ENCODE assay signal across 9 cellular contexts in genomic region chr4:106809083-106809482, GRCh38.
DNase-seq lines count a peak whose midpoint lies in the region; ATAC-seq and TF ChIP-seq lines count a peak whose summit lies in the region.
"Had no signal": no experiment of that assay in that cellular context is flagged by ENCODE, and none has a peak within 500 bp of the region (broad histone marks: within the 10 kb centered on the region; RNA-seq: fewer than 3 reads in every experiment).

No MANE protein-coding gene starts in this region.

- TF ChIP-seq CTCF in GM23338 (conservative IDR thresholded peaks at IDR 0.05; ENCODE audit: low read depth in 2 of 2) = peak; percentile 55 to 78
- peak; percentile 23; the same call in 1 of the 2 replicates for TF ChIP-seq CTCF in Panc1 (IDR thresholded peaks at IDR 0.05)
- TF ChIP-seq CTCF in foreskin fibroblast (IDR thresholded peaks at IDR 0.05; ENCODE audit: low read depth, low read length) = peak; percentile 45
- TF ChIP-seq CTCF in lower leg skin (IDR thresholded peaks at IDR 0.05) = no peak

- H3K9me3 Mint-ChIP-seq in GM23338 = no peaks in the 10 kb centered on the region

- no peak overlapping the region for H3K4me2 ChIP-seq in GM23338

- intact Hi-C loops in Panc1 (cut with micrococcal nuclease; ENCODE audit: unreplicated experiment) = loop anchor here (5.0 kb wide), 1 partner anchor 442 kb away; the partner anchor contains the start of gene GIMD1
- intact Hi-C loops in lower leg skin (cut with DNase I; ENCODE audit: low total_unique reads) = no loop called here

- H4K20me1 ChIP-seq in GM23338 (replicated peaks; ENCODE audit: insufficient read depth) = no peaks in the 10 kb centered on the region

- DNase-seq in A172 (ENCODE audit: low spot score) (peak; percentile 55), GM23338 (ENCODE audit: low spot score) (peak; percentile 35), Panc1 (ENCODE audit: low read depth, low spot score) (no peak), foreskin fibroblast (peak; percentile 38 to 68), lower leg skin (ENCODE audit: low spot score in 2 of 2) (no peak)
- DNase-seq in activated CD4-positive, CD25-positive, alpha-beta regulatory T cell (lab: John Stamatoyannopoulos, UW) = no peak

- H3K36me3 ChIP-seq in GM23338 (ENCODE audit: insufficient read depth) = no peaks in the 10 kb centered on the region
- H3K36me3 ChIP-seq in Panc1 (ENCODE audit: control insufficient read depth, insufficient read depth, low read length) = no peaks in the 10 kb centered on the region
- H3K36me3 ChIP-seq: neutrophil had no signal

- H2AFZ ChIP-seq in GM23338 = no peak overlapping the region

- H3K4me1 ChIP-seq in GM23338 (ENCODE audit: insufficient read depth) = no peaks in the 10 kb centered on the region
- no peaks in the 10 kb centered on the region for H3K4me1 ChIP-seq in Panc1 (ENCODE audit: control insufficient read depth, insufficient read depth, low read length)

- H3K4me3 Mint-ChIP-seq in GM23338 = no peak overlapping the region

- peak; percentile 85 for ATAC-seq in GM23338
- no peak for ATAC-seq in Panc1
- no peak for ATAC-seq in esophagus mucosa
- no peak for ATAC-seq in HG02678 (IDR thresholded peaks at IDR 0.05; ENCODE audit: unreplicated experiment)

- in situ Hi-C loops in Panc1 (cut with HindIII; ENCODE audit: low pct_unique_long_range_greater_than_20kb, low sequenced_read_pairs) = no loop called here

- 48 to 62% methylated on average over 2 of the region's 2 CpGs for WGBS in lower leg skin, 2 donors

- H3K36me3 Mint-ChIP-seq in GM23338 (ENCODE audit: low read depth) = no peaks in the 10 kb centered on the region

- H3F3A ChIP-seq in GM23338 (replicated peaks; ENCODE audit: low read depth) = no peaks in the 10 kb centered on the region

- H3K9me3 ChIP-seq in Panc1 (ENCODE audit: control insufficient read depth, insufficient read depth, low read depth, low read length) = no peaks in the 10 kb centered on the region
- H3K9me3 ChIP-seq: neutrophil had no signal

- H3K9me2 ChIP-seq in GM23338 (ENCODE audit: insufficient read depth) = no peaks in the 10 kb centered on the region

- no TSS peak for BruUV-seq in Panc1 (replicated peaks; lab: Mats Ljungman, UMichigan)

- H3K4me1 Mint-ChIP-seq in GM23338 = no peaks in the 10 kb centered on the region

- no peak for TF ChIP-seq POLR2A in lower leg skin (IDR thresholded peaks at IDR 0.05)

- H3K27ac Mint-ChIP-seq in GM23338 = no peak overlapping the region

- H3K27me3 Mint-ChIP-seq in GM23338 (ENCODE audit: insufficient read depth, low read depth, poor library complexity) = peaks cover 2% of the 10 kb centered on the region

- POLR2A ChIA-PET in Panc1 (lab: Charles Lee) = no interaction called here

- H3K4me3 ChIP-seq in GM23338 (no peak overlapping the region), Panc1 (ENCODE audit: low read depth in 2 of 2, low read length in 2 of 2) (no peak overlapping the region), foreskin fibroblast (ENCODE audit: low read depth in 1 of 2, low read length in 2 of 2) (no peak overlapping the region), lower leg skin (ENCODE audit: low read depth, poor library complexity, severe bottlenecking) (no peak overlapping the region)

- CTCF ChIA-PET in Panc1 (lab: Charles Lee) = interaction anchor here (0.6 kb wide), 1 partner anchor 481 kb away, joined by 3 read pairs; no protein-coding TSS in a partner anchor

- H3K27ac ChIP-seq in GM23338 (ENCODE audit: low read depth) = no peak overlapping the region
- H3K27ac ChIP-seq in Panc1 (ENCODE audit: low read length) = no peak overlapping the region
- H3K27ac ChIP-seq: neutrophil had no signal

- H3K27me3 ChIP-seq in GM23338 (ENCODE audit: insufficient read depth) (no peaks in the 10 kb centered on the region), Panc1 (ENCODE audit: control insufficient read depth, insufficient read depth, low read length) (no peaks in the 10 kb centered on the region)
- H3K27me3 ChIP-seq: neutrophil had no signal

- H3K79me2 ChIP-seq in GM23338 (replicated peaks; ENCODE audit: insufficient read depth) = no peaks in the 10 kb centered on the region

TF ChIP-seq in GM23338, 12 proteins besides CTCF, POLR2A, EP300 and RAD21 (continues in another document):
- TF ChIP-seq, protein P1, sequence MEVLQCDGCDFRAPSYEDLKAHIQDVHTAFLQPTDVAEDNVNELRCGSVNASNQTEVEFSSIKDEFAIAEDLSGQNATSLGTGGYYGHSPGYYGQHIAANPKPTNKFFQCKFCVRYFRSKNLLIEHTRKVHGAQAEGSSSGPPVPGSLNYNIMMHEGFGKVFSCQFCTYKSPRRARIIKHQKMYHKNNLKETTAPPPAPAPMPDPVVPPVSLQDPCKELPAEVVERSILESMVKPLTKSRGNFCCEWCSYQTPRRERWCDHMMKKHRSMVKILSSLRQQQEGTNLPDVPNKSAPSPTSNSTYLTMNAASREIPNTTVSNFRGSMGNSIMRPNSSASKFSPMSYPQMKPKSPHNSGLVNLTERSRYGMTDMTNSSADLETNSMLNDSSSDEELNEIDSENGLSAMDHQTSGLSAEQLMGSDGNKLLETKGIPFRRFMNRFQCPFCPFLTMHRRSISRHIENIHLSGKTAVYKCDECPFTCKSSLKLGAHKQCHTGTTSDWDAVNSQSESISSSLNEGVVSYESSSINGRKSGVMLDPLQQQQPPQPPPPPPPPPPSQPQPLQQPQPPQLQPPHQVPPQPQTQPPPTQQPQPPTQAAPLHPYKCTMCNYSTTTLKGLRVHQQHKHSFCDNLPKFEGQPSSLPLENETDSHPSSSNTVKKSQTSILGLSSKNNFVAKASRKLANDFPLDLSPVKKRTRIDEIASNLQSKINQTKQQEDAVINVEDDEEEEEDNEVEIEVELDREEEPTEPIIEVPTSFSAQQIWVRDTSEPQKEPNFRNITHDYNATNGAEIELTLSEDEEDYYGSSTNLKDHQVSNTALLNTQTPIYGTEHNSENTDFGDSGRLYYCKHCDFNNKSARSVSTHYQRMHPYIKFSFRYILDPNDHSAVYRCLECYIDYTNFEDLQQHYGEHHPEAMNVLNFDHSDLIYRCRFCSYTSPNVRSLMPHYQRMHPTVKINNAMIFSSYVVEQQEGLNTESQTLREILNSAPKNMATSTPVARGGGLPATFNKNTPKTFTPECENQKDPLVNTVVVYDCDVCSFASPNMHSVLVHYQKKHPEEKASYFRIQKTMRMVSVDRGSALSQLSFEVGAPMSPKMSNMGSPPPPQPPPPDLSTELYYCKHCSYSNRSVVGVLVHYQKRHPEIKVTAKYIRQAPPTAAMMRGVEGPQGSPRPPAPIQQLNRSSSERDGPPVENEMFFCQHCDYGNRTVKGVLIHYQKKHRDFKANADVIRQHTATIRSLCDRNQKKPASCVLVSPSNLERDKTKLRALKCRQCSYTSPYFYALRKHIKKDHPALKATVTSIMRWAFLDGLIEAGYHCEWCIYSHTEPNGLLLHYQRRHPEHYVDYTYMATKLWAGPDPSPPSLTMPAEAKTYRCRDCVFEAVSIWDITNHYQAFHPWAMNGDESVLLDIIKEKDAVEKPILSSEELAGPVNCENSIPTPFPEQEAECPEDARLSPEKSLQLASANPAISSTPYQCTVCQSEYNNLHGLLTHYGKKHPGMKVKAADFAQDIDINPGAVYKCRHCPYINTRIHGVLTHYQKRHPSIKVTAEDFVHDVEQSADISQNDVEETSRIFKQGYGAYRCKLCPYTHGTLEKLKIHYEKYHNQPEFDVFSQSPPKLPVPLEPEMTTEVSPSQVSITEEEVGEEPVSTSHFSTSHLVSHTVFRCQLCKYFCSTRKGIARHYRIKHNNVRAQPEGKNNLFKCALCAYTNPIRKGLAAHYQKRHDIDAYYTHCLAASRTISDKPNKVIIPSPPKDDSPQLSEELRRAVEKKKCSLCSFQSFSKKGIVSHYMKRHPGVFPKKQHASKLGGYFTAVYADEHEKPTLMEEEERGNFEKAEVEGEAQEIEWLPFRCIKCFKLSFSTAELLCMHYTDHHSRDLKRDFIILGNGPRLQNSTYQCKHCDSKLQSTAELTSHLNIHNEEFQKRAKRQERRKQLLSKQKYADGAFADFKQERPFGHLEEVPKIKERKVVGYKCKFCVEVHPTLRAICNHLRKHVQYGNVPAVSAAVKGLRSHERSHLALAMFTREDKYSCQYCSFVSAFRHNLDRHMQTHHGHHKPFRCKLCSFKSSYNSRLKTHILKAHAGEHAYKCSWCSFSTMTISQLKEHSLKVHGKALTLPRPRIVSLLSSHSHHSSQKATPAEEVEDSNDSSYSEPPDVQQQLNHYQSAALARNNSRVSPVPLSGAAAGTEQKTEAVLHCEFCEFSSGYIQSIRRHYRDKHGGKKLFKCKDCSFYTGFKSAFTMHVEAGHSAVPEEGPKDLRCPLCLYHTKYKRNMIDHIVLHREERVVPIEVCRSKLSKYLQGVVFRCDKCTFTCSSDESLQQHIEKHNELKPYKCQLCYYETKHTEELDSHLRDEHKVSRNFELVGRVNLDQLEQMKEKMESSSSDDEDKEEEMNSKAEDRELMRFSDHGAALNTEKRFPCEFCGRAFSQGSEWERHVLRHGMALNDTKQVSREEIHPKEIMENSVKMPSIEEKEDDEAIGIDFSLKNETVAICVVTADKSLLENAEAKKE (CRISPR knock-in tag; IDR thresholded peaks at IDR 0.05) = no peak
- TF ChIP-seq JUNB (IDR thresholded peaks at IDR 0.05; ENCODE audit: unreplicated experiment) = no peak
- no peak for TF ChIP-seq ZNF114 (CRISPR knock-in tag; IDR thresholded peaks at IDR 0.05)
- no peak for TF ChIP-seq ZNF331 (CRISPR knock-in tag; IDR thresholded peaks at IDR 0.05; ENCODE audit: low read depth)
- TF ChIP-seq CREB1 (CRISPR knock-in tag; IDR thresholded peaks at IDR 0.05; ENCODE audit: low read depth) = no peak
- TF ChIP-seq EZH2 (IDR thresholded peaks at IDR 0.05; ENCODE audit: low read depth, unreplicated experiment) = no peak
- TF ChIP-seq POLR2AphosphoS5 (IDR thresholded peaks at IDR 0.05; ENCODE audit: low read depth) = no peak

Comparison
In these comparisons a context has a peak if more than half of its experiments do, and no peak if none do; other contexts are left out.
1. DNase-seq: peak in A172 (single experiment), GM23338 (single experiment) and foreskin fibroblast (2 of 2); none in Panc1 (single experiment), lower leg skin (0 of 2) and activated CD4-positive, CD25-positive, alpha-beta regulatory T cell (0 of 4).
2. CTCF ChIP-seq: peak in GM23338 (2 of 2), Panc1 (single experiment) and foreskin fibroblast (single experiment); none in lower leg skin (0 of 3).